Comparison of ENCODE assay signal across 8 cellular contexts in the genomic region with DNA sequence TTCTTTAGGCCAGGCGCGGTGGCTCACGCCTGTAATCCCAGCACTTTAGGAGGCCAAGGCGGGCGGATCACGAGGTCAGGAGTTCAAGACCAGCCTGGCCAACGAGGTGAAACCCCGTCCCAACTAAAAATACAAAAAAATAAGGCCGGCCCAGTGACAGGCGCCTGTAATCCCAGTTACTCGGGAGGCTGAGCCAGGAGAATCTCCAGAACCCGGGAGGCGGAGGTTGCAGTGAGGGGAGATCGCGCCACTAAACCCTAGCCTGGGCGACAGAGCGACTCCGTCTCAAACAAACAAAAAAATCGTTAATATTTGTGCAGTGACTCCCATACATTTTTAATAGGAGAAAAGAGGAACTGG. TPM values are rescaled to one million over a fixed set of nuclear protein-coding genes. Genes with fewer than 3 reads are reported as not detected.
DNase-seq lines count a peak whose midpoint lies in the region; ATAC-seq, FAIRE-seq and TF ChIP-seq lines count a peak whose summit lies in the region.
"Not testable (repeated sequence)": the region's sequence is repeated elsewhere in the genome, so short reads cannot be mapped to it uniquely, and the experiment has no call there.

No MANE protein-coding gene starts in this region.

- H3K9me3 ChIP-seq in AG04450 (ENCODE audit: control insufficient read depth, insufficient read depth, low read length); IMR-90 (ENCODE audit: control insufficient read depth, insufficient read depth, low read length); K562 (replicated peaks; ENCODE audit: control insufficient read depth, insufficient read depth, low read depth, low read length); mononuclear cell (ENCODE audit: low read depth, low read length); small intestine (ENCODE audit: control insufficient read depth, low read depth): not testable (repeated sequence)

- intact Hi-C loops in IMR-90 (cut with micrococcal nuclease): loop anchor here (5.0 kb wide), 1 partner anchor 71 kb away; the partner anchor contains the start of gene ZNF43
- intact Hi-C loops in K562 (cut with micrococcal nuclease): not testable (repeated sequence)

- dilution Hi-C loops in IMR-90 (cut with HindIII; ENCODE audit: low sequenced_read_pairs, unreplicated experiment): not testable (repeated sequence)

- not testable (repeated sequence) for H3K9me1 ChIP-seq in IMR-90 (ENCODE audit: insufficient read depth, low read length); K562 (ENCODE audit: control insufficient read depth, insufficient read depth, low read length)

- not testable (repeated sequence) for TF ChIP-seq CTCF in AG04450 (IDR thresholded peaks at IDR 0.05; ENCODE audit: low read depth, low read length); IMR-90 (conservative IDR thresholded peaks at IDR 0.05; ENCODE audit: low read depth, low read length); VCaP (conservative IDR thresholded peaks at IDR 0.05); K562 (IDR thresholded peaks at IDR 0.05 in 2 of 3, conservative IDR thresholded peaks at IDR 0.05 in 1 of 3; ENCODE audit: insufficient read depth in 2 of 3, low read depth in 1 of 3, low read length in 3 of 3); foreskin keratinocyte (conservative IDR thresholded peaks at IDR 0.05)

- H3K4me3 ChIP-seq in AG04450 (ENCODE audit: low read depth, low read length) (peak overlapping the region; percentile 85), IMR-90 (ENCODE audit: insufficient read depth, low read depth, low read length) (peak overlapping the region; percentile 94), K562 (peak overlapping the region; percentile 84), mononuclear cell (ENCODE audit: low read length) (peak overlapping the region; percentile 76), small intestine (ENCODE audit: low read depth in 1 of 2, low read length in 2 of 2) (peak overlapping the region; percentile 75 to 85)

- not testable (repeated sequence) for H3K4ac ChIP-seq in IMR-90 (ENCODE audit: low read depth, low read length)

- H3K56ac ChIP-seq in IMR-90 (ENCODE audit: extremely low read depth, insufficient read depth, low read length): not testable (repeated sequence)

- not testable (repeated sequence) for H4K91ac ChIP-seq in IMR-90 (ENCODE audit: insufficient read depth, low read depth, low read length)

- peaks cover 35% of the 10 kb centered on the region for H3K79me2 ChIP-seq in K562 (ENCODE audit: control insufficient read depth, insufficient read depth, low read length)

- H3K23ac ChIP-seq in IMR-90 (ENCODE audit: low read depth, low read length): not testable (repeated sequence)

- H3K4me1 ChIP-seq in IMR-90 (ENCODE audit: control insufficient read depth, insufficient read depth, low read length); K562 (replicated peaks in 1 of 2; ENCODE audit: control insufficient read depth in 2 of 2, insufficient read depth in 2 of 2, low read length in 2 of 2); foreskin keratinocyte; small intestine (ENCODE audit: control insufficient read depth in 2 of 2, insufficient read depth in 1 of 2, low read depth in 1 of 2, low read length in 1 of 2): not testable (repeated sequence)
- H3K4me1 ChIP-seq in mononuclear cell (ENCODE audit: insufficient read depth, low read length): peaks cover 11% of the 10 kb centered on the region

- not testable (repeated sequence) for TF ChIP-seq EP300 in K562 (IDR thresholded peaks at IDR 0.05; ENCODE audit: low read length)

- in situ Hi-C loops in IMR-90 (cut with MboI; ENCODE audit: low sequenced_read_pairs); K562 (cut with MboI): not testable (repeated sequence)

- H4K20me1 ChIP-seq in IMR-90 (ENCODE audit: insufficient read depth, low read length); K562 (replicated peaks; ENCODE audit: control insufficient read depth, insufficient read depth, low read length): not testable (repeated sequence)

- not testable (repeated sequence) for H3K27me3 ChIP-seq in AG04450 (ENCODE audit: control insufficient read depth, insufficient read depth, low read length); IMR-90 (ENCODE audit: control insufficient read depth, insufficient read depth, low read length); K562 (ENCODE audit: control insufficient read depth in 2 of 2, insufficient read depth in 2 of 2, low read length in 2 of 2); foreskin keratinocyte; mononuclear cell (ENCODE audit: insufficient read depth, low read length); small intestine (ENCODE audit: control insufficient read depth in 2 of 2, insufficient read depth in 2 of 2, low read length in 2 of 2)

- not testable (repeated sequence) for H2BK20ac ChIP-seq in IMR-90 (ENCODE audit: low read depth, low read length)

- peak overlapping the region; percentile 40 to 53; a peak in 3 of 4 replicates for H4K8ac ChIP-seq in IMR-90 (ENCODE audit: low read depth in 2 of 2, low read length in 2 of 2)

- POLR2A ChIA-PET in AG04450 (lab: Yijun Ruan, JAX) (interaction anchor here (1.4 to 1.5 kb wide), 2 partner anchors 85 to 1867 kb away, joined by 6 read pairs; no protein-coding TSS in a partner anchor), K562 (lab: Yijun Ruan, JAX) (interaction anchor here (0.6 to 1.3 kb wide), 4 partner anchors 12 to 625 kb away, joined by 3 to 5 read pairs (median 3); no protein-coding TSS in a partner anchor)
- POLR2A ChIA-PET in IMR-90 (lab: Charles Lee; ENCODE audit: unreplicated experiment): not testable (repeated sequence)

- H2AFZ ChIP-seq in IMR-90 (replicated peaks; ENCODE audit: low read length, poor library complexity): peak overlapping the region; percentile 97
- peak overlapping the region; percentile 97 for H2AFZ ChIP-seq in K562 (ENCODE audit: low read depth, low read length)

- not testable (repeated sequence) for TF ChIP-seq RAD21 in IMR-90 (IDR thresholded peaks at IDR 0.05; ENCODE audit: low read length); K562 (CRISPR knock-in tag; conservative IDR thresholded peaks at IDR 0.05 in 1 of 2, IDR thresholded peaks at IDR 0.05 in 1 of 2)

- not testable (repeated sequence) for H3K14ac ChIP-seq in IMR-90 (replicated peaks; ENCODE audit: low read depth, low read length)

- not testable (repeated sequence) for BruUV-seq in IMR-90 (replicated peaks; lab: Mats Ljungman, UMichigan); K562 (replicated peaks; lab: Mats Ljungman, UMichigan)

- H3K4me2 ChIP-seq in IMR-90 (ENCODE audit: low read depth, low read length): peak overlapping the region; percentile 51
- peak overlapping the region; percentile 95 for H3K4me2 ChIP-seq in K562 (ENCODE audit: insufficient read depth, low read length)

- not testable (repeated sequence) for H2BK15ac ChIP-seq in IMR-90 (ENCODE audit: low read depth, low read length)

- WGBS in IMR-90 (ENCODE audit: extremely low coverage in 2 of 2, insufficient read length in 1 of 2), 2 experiments: no CpG with 5 or more reads among the region's 19 CpGs
- 0% methylated on average over 15 of the region's 19 CpGs for WGBS in K562 (ENCODE audit: insufficient coverage, low coverage, missing lambda C conversion rate)
- WGBS in small intestine, 3 donors: 1 to 2% (median 1%) methylated on average over 19 of the region's 19 CpGs

- not testable (repeated sequence) for H2BK120ac ChIP-seq in IMR-90 (ENCODE audit: low read depth, low read length)

- not testable (repeated sequence) for H3K79me1 ChIP-seq in IMR-90 (ENCODE audit: low read depth in 1 of 2, low read length in 2 of 2)

- TF ChIP-seq POLR2A in IMR-90 (IDR thresholded peaks at IDR 0.05; ENCODE audit: low read depth, low read length); K562 (conservative IDR thresholded peaks at IDR 0.05): not testable (repeated sequence)

- CTCF ChIA-PET in AG04450 (lab: Charles Lee): interaction anchor here (1.0 kb wide), 1 partner anchor 85 kb away, joined by 3 read pairs; no protein-coding TSS in a partner anchor
- CTCF ChIA-PET in IMR-90 (lab: Yijun Ruan, JAX): interaction anchor here (1.6 kb wide), 1 partner anchor 10 kb away, joined by 5 read pairs; no protein-coding TSS in a partner anchor
- CTCF ChIA-PET in K562 (lab: Yijun Ruan, JAX; ENCODE audit: low intra/inter-chr PET ratio): not testable (repeated sequence)

- not testable (repeated sequence) for H3K18ac ChIP-seq in IMR-90 (ENCODE audit: low read depth, low read length)

- FAIRE-seq in K562 (lab: Jason Lieb, UNC); small intestine (lab: Jason Lieb, UNC): not testable (repeated sequence)

- H3K27ac ChIP-seq in AG04450 (ENCODE audit: low read depth, low read length): peak overlapping the region; percentile 77
- H3K27ac ChIP-seq in IMR-90 (ENCODE audit: insufficient read depth, low read length): peak overlapping the region; percentile 73
- H3K27ac ChIP-seq in VCaP: peak overlapping the region; percentile 80
- peak overlapping the region; percentile 96 for H3K27ac ChIP-seq in K562 (ENCODE audit: extremely low read depth, low read depth, low read length)
- peak overlapping the region; percentile 76 for H3K27ac ChIP-seq in foreskin keratinocyte
- H3K27ac ChIP-seq in small intestine (ENCODE audit: low read depth in 1 of 2, low read length in 1 of 2): peak overlapping the region; percentile 35 to 96

- not testable (repeated sequence) for H2AK9ac ChIP-seq in IMR-90 (replicated peaks; ENCODE audit: low read depth, low read length, poor library complexity)

- ATAC-seq in GM19467 (IDR thresholded peaks at IDR 0.05; ENCODE audit: unreplicated experiment) (peak; percentile 6), IMR-90 (ENCODE audit: low read depth) (peak; percentile 31), K562 (peak; percentile 33), foreskin keratinocyte (peak; percentile 4)

- H2BK5ac ChIP-seq in IMR-90 (ENCODE audit: low read depth, low read length, poor library complexity, severe bottlenecking): not testable (repeated sequence)

- H3K9ac ChIP-seq in IMR-90 (ENCODE audit: low read depth, low read length) (peak overlapping the region; percentile 92), K562 (ENCODE audit: insufficient read depth in 1 of 2, low read depth in 2 of 2, low read length in 2 of 2) (peak overlapping the region; percentile 94 to 99)

- not testable (repeated sequence) for DNase-seq in AG04450 (ENCODE audit: low read depth, low spot score); IMR-90; foreskin keratinocyte; small intestine
- DNase-seq in K562 (ENCODE audit: extremely low read depth in 1 of 4, low spot score in 3 of 4): peak in 1 of 4 experiments; percentile 18

- H3K36me3 ChIP-seq in IMR-90 (ENCODE audit: control insufficient read depth, insufficient read depth, low read length) (peaks cover 18% of the 10 kb centered on the region), K562 (ENCODE audit: control insufficient read depth, insufficient read depth, low read length) (peaks cover 39% of the 10 kb centered on the region)
- H3K36me3 ChIP-seq in small intestine (ENCODE audit: control insufficient read depth in 2 of 2, insufficient read depth in 2 of 2, low read length in 2 of 2): not testable (repeated sequence)

- H2AK5ac ChIP-seq in IMR-90 (ENCODE audit: low read depth, low read length): not testable (repeated sequence)

- H4K5ac ChIP-seq in IMR-90 (ENCODE audit: low read depth, low read length): not testable (repeated sequence)

RNA-seq across cellular contexts. Expression of gene ZNF100, which starts 0.7 kb away (rescaled TPM):
- 2.3 and 3.0 TPM in 2 replicates for polyA plus RNA-seq in AG04450 (2011; rRNA removed)
- polyA minus RNA-seq in AG04450 (2011; rRNA and poly(A)+ RNA removed): 3.4 and 5.2 TPM in 2 replicates
- total RNA-seq in IMR-90 (2012; rRNA removed): 5.9 and 6.7 TPM in 2 replicates
- 1.6 and 2.2 TPM in 2 replicates for polyA plus RNA-seq in IMR-90 (2012; rRNA removed)
- 0.08 and 0.21 TPM in 2 replicates for polyA plus RNA-seq in IMR-90 (2012; cell fraction: cytosol; rRNA removed)
- 0.70 and 6.2 TPM in 2 replicates for polyA plus RNA-seq in IMR-90 (2012; cell fraction: nucleus; rRNA removed; ENCODE audit: low replicate concordance)
- 10.7 and 43.5 TPM in 2 replicates for total RNA-seq in K562 (2011; cell fraction: chromatin; rRNA removed; ENCODE audit: low replicate concordance)
- 8.7 and 10.5 TPM in 2 replicates for total RNA-seq in K562 (2011; cell fraction: nucleolus; rRNA removed)
- total RNA-seq in K562 (2011; cell fraction: nucleoplasm; rRNA removed): 20.8 and 29.6 TPM in 2 replicates
- total RNA-seq in K562 (2014; rRNA removed): 10.3 and 10.4 TPM in 2 replicates
- 26.0 and 31.6 TPM in 2 replicates for total RNA-seq in K562 (2014; rRNA removed; fragmentation: Illumina TruSeq; extraction: Trizol)
- 26.5 and 27.2 TPM in 2 replicates for total RNA-seq in K562 (2015; rRNA removed; fragmentation: Illumina TruSeq; extraction: Trizol)
- 25.0 and 25.9 TPM in 2 replicates for total RNA-seq in K562 (2021)
- polyA plus RNA-seq in K562 (2011; rRNA removed): 19.6 and 23.7 TPM in 2 replicates
- 2.7 and 7.1 TPM in 2 replicates for polyA plus RNA-seq in K562 (2011; cell fraction: cytosol; rRNA removed)
- polyA plus RNA-seq in K562 (2011; cell fraction: nucleus; rRNA removed): 9.9 and 15.6 TPM in 2 replicates
- polyA plus RNA-seq in K562 (2012): 8.5 and 12.9 TPM in 2 replicates
- polyA plus RNA-seq in K562 (2014; fragmentation: Illumina TruSeq; extraction: Trizol): 19.3 and 24.3 TPM in 2 replicates
- 1 to 10 TPM; 4.5 to 7.4 TPM for polyA plus RNA-seq in K562 (2014; fragmentation: Nextera tagmentation; extraction: Ambion mirVana)
- polyA plus RNA-seq in K562 (2014; rRNA removed): 9.3 and 10.2 TPM in 2 replicates
- polyA minus RNA-seq in K562 (2011; rRNA and poly(A)+ RNA removed): 34.6 and 62.8 TPM in 2 replicates
- polyA minus RNA-seq in K562 (2011; cell fraction: cytosol; rRNA and poly(A)+ RNA removed): 11.0 and 18.0 TPM in 2 replicates
- 8.5 and 20.8 TPM in 2 replicates for polyA minus RNA-seq in K562 (2011; cell fraction: nucleus; rRNA and poly(A)+ RNA removed)
- 4.6 and 6.8 TPM in 2 replicates for total RNA-seq in foreskin keratinocyte
- 0.79 and 0.90 TPM in 2 replicates for polyA plus RNA-seq in foreskin keratinocyte
- total RNA-seq in mononuclear cell: 14.1 TPM
- polyA plus RNA-seq in small intestine: 1 to 10 TPM in 1 of 3 donors, under 1 TPM in 2; 0.54 to 2.6 (median 0.67) TPM
